ENCODE assay signal across 8 cellular contexts in genomic region chr1:112614460-112615065, GRCh38. TPM values are rescaled to one million over a fixed set of nuclear protein-coding genes. Genes with fewer than 3 reads are reported as not detected.
DNase-seq lines count a peak whose midpoint lies in the region; ATAC-seq and TF ChIP-seq lines count a peak whose summit lies in the region.

No MANE protein-coding gene starts in this region.

- in situ Hi-C loops in astrocyte of the spinal cord (cut with HindIII; ENCODE audit: low sequenced_read_pairs), result no loop called here

- no peaks in the 10 kb centered on the region for H3K9me3 ChIP-seq in gastroesophageal sphincter

- H3K36me3 Mint-ChIP-seq in mesothelial cell of epicardium, result peaks cover 24% of the 10 kb centered on the region

- H3K27me3 Mint-ChIP-seq in mesothelial cell of epicardium (ENCODE audit: low read depth), result no peaks in the 10 kb centered on the region

- 66 to 68% methylated on average over 4 to 6 of the region's 6 CpGs for WGBS in gastroesophageal sphincter (ENCODE audit: low coverage in 1 of 2), 2 donors

- H3K9me3 Mint-ChIP-seq in mesothelial cell of epicardium, result no peaks in the 10 kb centered on the region

- H3K36me3 ChIP-seq in gastroesophageal sphincter, result peaks cover 0 to 63% of the 10 kb centered on the region in 2 donors

- H3K27me3 ChIP-seq in gastroesophageal sphincter, result no peaks in the 10 kb centered on the region

- H3K27ac ChIP-seq in gastroesophageal sphincter (no peak overlapping the region), substantia nigra (ENCODE audit: low read depth, low read length, poor library complexity, severe bottlenecking) (no peak overlapping the region)

- H3K4me3 Mint-ChIP-seq in mesothelial cell of epicardium, result no peak overlapping the region

- no peak for ATAC-seq in gastroesophageal sphincter

- no peak for TF ChIP-seq POLR2A in gastroesophageal sphincter (IDR thresholded peaks at IDR 0.05)

- no peak overlapping the region for H3K4me3 ChIP-seq in astrocyte of the spinal cord (ENCODE audit: low read depth, low read length)
- H3K4me3 ChIP-seq in gastroesophageal sphincter, result no peak overlapping the region

- H3K27ac Mint-ChIP-seq in mesothelial cell of epicardium, result no peak overlapping the region

- DNase-seq in NCI-H345 (lab: John Stamatoyannopoulos, UW) (peak; percentile 3), NCI-H345 treated with DMSO at 0.1 percent for 48 hours (lab: John Stamatoyannopoulos, UW; ENCODE audit: unreplicated experiment) (no peak), NAMALWA (ENCODE audit: low spot score) (peak; percentile 76), astrocyte of the spinal cord (ENCODE audit: low read depth, low spot score) (peak; percentile 71), mesothelial cell of epicardium (ENCODE audit: low spot score in 2 of 2, unreplicated experiment in 2 of 2) (no peak), medulla oblongata (ENCODE audit: extremely low spot score) (no peak), substantia nigra (lab: John Stamatoyannopoulos, UW) (no peak)

- TF ChIP-seq EP300 in gastroesophageal sphincter (IDR thresholded peaks at IDR 0.05), result no peak

- TF ChIP-seq CTCF in astrocyte of the spinal cord (IDR thresholded peaks at IDR 0.05; ENCODE audit: low read depth, low read length) (peak; percentile 67), mesothelial cell of epicardium (IDR thresholded peaks at IDR 0.05; ENCODE audit: unreplicated experiment) (peak; percentile 30), gastroesophageal sphincter (IDR thresholded peaks at IDR 0.05) (peak in 2 of 4 experiments; percentile 6 to 44)

- H3K4me1 Mint-ChIP-seq in mesothelial cell of epicardium, result peaks cover 14% of the 10 kb centered on the region

- peaks cover 3 to 19% (median 5%) of the 10 kb centered on the region in 3 donors for H3K4me1 ChIP-seq in gastroesophageal sphincter

RNA-seq across cellular contexts. Expression of gene ST7L, which starts 4.4 kb away (rescaled TPM):
- total RNA-seq in mesothelial cell of epicardium (26.5 to 30.0 TPM (median 27.6 TPM) in 3 replicates), gastroesophageal sphincter (10 to 100 TPM; 18.2 to 34.1 (median 19.9) TPM)

RNA-seq across cellular contexts. Expression of gene CAPZA1, which starts 5.1 kb away (rescaled TPM):
- total RNA-seq in mesothelial cell of epicardium (109 to 118 TPM (median 116 TPM) in 3 replicates), gastroesophageal sphincter (10 to 100 TPM; 65.7 to 93.7 (median 84.1) TPM)

RNA-seq across cellular contexts. Expression of gene MOV10, which starts 59.9 kb away (rescaled TPM):
- 145 to 163 TPM (median 154 TPM) in 3 replicates for total RNA-seq in mesothelial cell of epicardium
- total RNA-seq in gastroesophageal sphincter, result 10 to 100 TPM; 13.4 to 25.3 (median 18.8) TPM

Comparison
In these comparisons a context has a peak if more than half of its experiments do, and no peak if none do; other contexts are left out.
1. DNase-seq: peak in NCI-H345 (single experiment), NAMALWA (single experiment) and astrocyte of the spinal cord (single experiment); none in NCI-H345 treated with DMSO at 0.1 percent for 48 hours (single experiment), mesothelial cell of epicardium (0 of 2), medulla oblongata (single experiment) and substantia nigra (0 of 49).